In genomic region chr17:27601069-27601974, GRCh38 we compare ENCODE assay signal across 8 cellular contexts. TPM values are rescaled to one million over a fixed set of nuclear protein-coding genes. Genes with fewer than 3 reads are reported as not detected.
DNase-seq lines count a peak whose midpoint lies in the region; ATAC-seq and TF ChIP-seq lines count a peak whose summit lies in the region.

No MANE protein-coding gene starts in this region.

- H3K4me2 ChIP-seq in MM.1S (ENCODE audit: low read depth, low read length): no peak overlapping the region
- H3K4me2 ChIP-seq in parathyroid adenoma (ENCODE audit: low read length): no peak overlapping the region

- H3K4me1 ChIP-seq in MM.1S (ENCODE audit: low read length): no peaks in the 10 kb centered on the region
- no peaks in the 10 kb centered on the region for H3K4me1 ChIP-seq in parathyroid adenoma
- peaks cover 0 to 9% (median 2%) of the 10 kb centered on the region in 4 donors for H3K4me1 ChIP-seq in upper lobe of left lung

- H3K9me3 ChIP-seq in MM.1S (replicated peaks; ENCODE audit: insufficient read depth, low read length) (no peaks in the 10 kb centered on the region), parathyroid adenoma (ENCODE audit: control insufficient read depth, low read length) (no peaks in the 10 kb centered on the region), upper lobe of left lung (no peaks in the 10 kb centered on the region)

- H3K36me3 Mint-ChIP-seq in activated naive CD4-positive, alpha-beta T cell treated with anti-CD3 and anti-CD28 coated beads, Interleukin-2, amount 50 U/mL, for 72 hours: peaks cover 8 to 33% of the 10 kb centered on the region in 2 donors

- H3K4me3 ChIP-seq in MM.1S (ENCODE audit: low read length): no peak overlapping the region
- no peak overlapping the region for H3K4me3 ChIP-seq in parathyroid adenoma (ENCODE audit: low read depth, low read length)
- H3K4me3 ChIP-seq in upper lobe of left lung: no peak overlapping the region

- peak; percentile 26 to 27 for ATAC-seq in activated naive CD4-positive, alpha-beta T cell treated with anti-CD3 and anti-CD28 coated beads, Interleukin-2, amount 50 U/mL, for 72 hours
- ATAC-seq in upper lobe of left lung (ENCODE audit: low FRiP score in 2 of 2) (peak; percentile 59 to 74), HG02885 (IDR thresholded peaks at IDR 0.05; ENCODE audit: poor library complexity, unreplicated experiment) (no peak)

- peak overlapping the region in 1 of 2 donors; percentile 91 for H3K27ac Mint-ChIP-seq in activated naive CD4-positive, alpha-beta T cell treated with anti-CD3 and anti-CD28 coated beads, Interleukin-2, amount 50 U/mL, for 72 hours

- TF ChIP-seq CTCF in MM.1S (IDR thresholded peaks at IDR 0.05; ENCODE audit: low read length): peak; percentile 93
- peak; percentile 95 for TF ChIP-seq CTCF in parathyroid adenoma (IDR thresholded peaks at IDR 0.05)
- peak; percentile 80 to 91 (median 86) for TF ChIP-seq CTCF in upper lobe of left lung (IDR thresholded peaks at IDR 0.05)

- no peaks in the 10 kb centered on the region for H3F3A ChIP-seq in MM.1S (ENCODE audit: insufficient read depth, low read length)

- WGBS in upper lobe of left lung, 2 donors: 69 to 84% methylated on average over 8 to 11 of the region's 11 CpGs

- H3K9ac ChIP-seq in MM.1S (ENCODE audit: low read length) (no peak overlapping the region), parathyroid adenoma (no peak overlapping the region)

- no peaks in the 10 kb centered on the region for H3K9me2 ChIP-seq in MM.1S (replicated peaks; ENCODE audit: insufficient read depth, low read length)

- no peaks in the 10 kb centered on the region for H4K20me1 ChIP-seq in MM.1S (ENCODE audit: insufficient read depth, low read length)

- H3K27ac ChIP-seq in MM.1S (ENCODE audit: low read length): no peak overlapping the region
- no peak overlapping the region for H3K27ac ChIP-seq in parathyroid adenoma
- H3K27ac ChIP-seq in upper lobe of left lung: no peak overlapping the region

- no peak for TF ChIP-seq EP300 in upper lobe of left lung (IDR thresholded peaks at IDR 0.05)

- H3K79me2 ChIP-seq in MM.1S (ENCODE audit: low read length) (no peaks in the 10 kb centered on the region), parathyroid adenoma (no peaks in the 10 kb centered on the region)

- no peaks in the 10 kb centered on the region for H3K36me3 ChIP-seq in MM.1S (replicated peaks; ENCODE audit: insufficient read depth, low read length)
- H3K36me3 ChIP-seq in parathyroid adenoma (ENCODE audit: control insufficient read depth, insufficient read depth, low read length): no peaks in the 10 kb centered on the region
- H3K36me3 ChIP-seq in upper lobe of left lung: peaks cover 9 to 61% (median 40%) of the 10 kb centered on the region in 4 donors

- no peak overlapping the region for H2AFZ ChIP-seq in MM.1S (ENCODE audit: low read length)
- no peak overlapping the region for H2AFZ ChIP-seq in parathyroid adenoma

- no peaks in the 10 kb centered on the region for H3K9me3 Mint-ChIP-seq in activated naive CD4-positive, alpha-beta T cell treated with anti-CD3 and anti-CD28 coated beads, Interleukin-2, amount 50 U/mL, for 72 hours

- no peak for TF ChIP-seq POLR2A in upper lobe of left lung (IDR thresholded peaks at IDR 0.05)

- no peaks in the 10 kb centered on the region for H3K27me3 ChIP-seq in MM.1S (replicated peaks; ENCODE audit: insufficient read depth, low read length)
- no peaks in the 10 kb centered on the region for H3K27me3 ChIP-seq in parathyroid adenoma (ENCODE audit: control insufficient read depth, insufficient read depth, low read length)
- no peaks in the 10 kb centered on the region for H3K27me3 ChIP-seq in upper lobe of left lung

- DNase-seq in EH (ENCODE audit: low read depth) (peak; percentile 76), MM.1S (peak; percentile 75), SKM-1 treated with dmso at 0.1 percent for 144 hours (lab: John Stamatoyannopoulos, UW; ENCODE audit: unreplicated experiment) (peak; percentile 49), glomerular visceral epithelial cell (ENCODE audit: extremely low spot score) (peak; percentile 76), upper lobe of left lung (peak in 1 of 2 donors; percentile 74)
- DNase-seq in activated naive CD4-positive, alpha-beta T cell treated with anti-CD3 and anti-CD28 coated beads, Interleukin-2, amount 50 U/mL, for 72 hours (ENCODE audit: low spot score in 2 of 2): peak in 1 of 2 donors; percentile 85

RNA-seq across cellular contexts. Expression of gene LGALS9, which starts 29.7 kb away (rescaled TPM):
- total RNA-seq in activated naive CD4-positive, alpha-beta T cell treated with anti-CD3 and anti-CD28 coated beads, Interleukin-2, amount 50 U/mL, for 72 hours: 10 to 100 TPM; 22.2 to 71.5 TPM
- total RNA-seq in upper lobe of left lung: 100 to 1,000 TPM in 5 of 6 donors, 10 to 100 TPM in 1; 64.6 to 238 (median 150) TPM
